Comparison of ENCODE assay signal across 1 cellular context in the genomic region with DNA sequence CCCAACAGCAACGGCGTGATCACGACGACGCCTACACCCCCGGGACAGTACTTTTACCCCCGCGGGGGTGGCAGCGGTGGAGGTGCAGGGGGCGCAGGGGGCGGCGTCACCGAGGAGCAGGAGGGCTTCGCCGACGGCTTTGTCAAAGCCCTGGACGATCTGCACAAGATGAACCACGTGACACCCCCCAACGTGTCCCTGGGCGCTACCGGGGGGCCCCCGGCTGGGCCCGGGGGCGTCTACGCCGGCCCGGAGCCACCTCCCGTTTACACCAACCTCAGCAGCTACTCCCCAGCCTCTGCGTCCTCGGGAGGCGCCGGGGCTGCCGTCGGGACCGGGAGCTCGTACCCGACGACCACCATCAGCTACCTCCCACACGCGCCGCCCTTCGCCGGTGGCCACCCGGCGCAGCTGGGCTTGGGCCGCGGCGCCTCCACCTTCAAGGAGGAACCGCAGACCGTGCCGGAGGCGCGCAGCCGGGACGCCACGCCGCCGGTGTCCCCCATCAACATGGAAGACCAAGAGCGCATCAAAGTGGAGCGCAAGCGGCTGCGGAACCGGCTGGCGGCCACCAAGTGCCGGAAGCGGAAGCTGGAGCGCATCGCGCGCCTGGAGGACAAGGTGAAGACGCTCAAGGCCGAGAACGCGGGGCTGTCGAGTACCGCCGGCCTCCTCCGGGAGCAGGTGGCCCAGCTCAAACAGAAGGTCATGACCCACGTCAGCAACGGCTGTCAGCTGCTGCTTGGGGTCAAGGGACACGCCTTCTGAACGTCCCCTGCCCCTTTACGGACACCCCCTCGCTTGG.
TF ChIP-seq lines count a peak whose summit lies in the region.

No MANE protein-coding gene starts in this region.

TF ChIP-seq in K562, 482 proteins besides CTCF, POLR2A, EP300 and RAD21 (continued from another document and continues in another):
- TF ChIP-seq, protein P1, sequence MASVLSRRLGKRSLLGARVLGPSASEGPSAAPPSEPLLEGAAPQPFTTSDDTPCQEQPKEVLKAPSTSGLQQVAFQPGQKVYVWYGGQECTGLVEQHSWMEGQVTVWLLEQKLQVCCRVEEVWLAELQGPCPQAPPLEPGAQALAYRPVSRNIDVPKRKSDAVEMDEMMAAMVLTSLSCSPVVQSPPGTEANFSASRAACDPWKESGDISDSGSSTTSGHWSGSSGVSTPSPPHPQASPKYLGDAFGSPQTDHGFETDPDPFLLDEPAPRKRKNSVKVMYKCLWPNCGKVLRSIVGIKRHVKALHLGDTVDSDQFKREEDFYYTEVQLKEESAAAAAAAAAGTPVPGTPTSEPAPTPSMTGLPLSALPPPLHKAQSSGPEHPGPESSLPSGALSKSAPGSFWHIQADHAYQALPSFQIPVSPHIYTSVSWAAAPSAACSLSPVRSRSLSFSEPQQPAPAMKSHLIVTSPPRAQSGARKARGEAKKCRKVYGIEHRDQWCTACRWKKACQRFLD (CRISPR knock-in tag; IDR thresholded peaks at IDR 0.05): peak; percentile 51; the same call in 1 of the 2 replicates
- no peak for TF ChIP-seq ZNF217 (CRISPR knock-in tag; IDR thresholded peaks at IDR 0.05)
- TF ChIP-seq RFX5 (IDR thresholded peaks at IDR 0.05; ENCODE audit: low read depth, low read length): no peak
- no peak for TF ChIP-seq GATAD2B (IDR thresholded peaks at IDR 0.05; ENCODE audit: borderline replicate concordance)
- no peak; the same call in 1 of the 2 replicates for TF ChIP-seq ZBTB7A (IDR thresholded peaks at IDR 0.05; ENCODE audit: borderline replicate concordance, control insufficient read depth, low read depth, low read length)
- TF ChIP-seq ZBED1 (IDR thresholded peaks at IDR 0.05): no peak
- peak; percentile 76 for TF ChIP-seq RBFOX2 (IDR thresholded peaks at IDR 0.05; ENCODE audit: low read depth, low read length)
- TF ChIP-seq, protein P2, sequence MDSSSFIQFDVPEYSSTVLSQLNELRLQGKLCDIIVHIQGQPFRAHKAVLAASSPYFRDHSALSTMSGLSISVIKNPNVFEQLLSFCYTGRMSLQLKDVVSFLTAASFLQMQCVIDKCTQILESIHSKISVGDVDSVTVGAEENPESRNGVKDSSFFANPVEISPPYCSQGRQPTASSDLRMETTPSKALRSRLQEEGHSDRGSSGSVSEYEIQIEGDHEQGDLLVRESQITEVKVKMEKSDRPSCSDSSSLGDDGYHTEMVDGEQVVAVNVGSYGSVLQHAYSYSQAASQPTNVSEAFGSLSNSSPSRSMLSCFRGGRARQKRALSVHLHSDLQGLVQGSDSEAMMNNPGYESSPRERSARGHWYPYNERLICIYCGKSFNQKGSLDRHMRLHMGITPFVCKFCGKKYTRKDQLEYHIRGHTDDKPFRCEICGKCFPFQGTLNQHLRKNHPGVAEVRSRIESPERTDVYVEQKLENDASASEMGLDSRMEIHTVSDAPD (CRISPR knock-in tag; IDR thresholded peaks at IDR 0.05): no peak
- no peak for TF ChIP-seq HEY1 (CRISPR knock-in tag; IDR thresholded peaks at IDR 0.05; ENCODE audit: borderline replicate concordance)
- TF ChIP-seq, protein P3, sequence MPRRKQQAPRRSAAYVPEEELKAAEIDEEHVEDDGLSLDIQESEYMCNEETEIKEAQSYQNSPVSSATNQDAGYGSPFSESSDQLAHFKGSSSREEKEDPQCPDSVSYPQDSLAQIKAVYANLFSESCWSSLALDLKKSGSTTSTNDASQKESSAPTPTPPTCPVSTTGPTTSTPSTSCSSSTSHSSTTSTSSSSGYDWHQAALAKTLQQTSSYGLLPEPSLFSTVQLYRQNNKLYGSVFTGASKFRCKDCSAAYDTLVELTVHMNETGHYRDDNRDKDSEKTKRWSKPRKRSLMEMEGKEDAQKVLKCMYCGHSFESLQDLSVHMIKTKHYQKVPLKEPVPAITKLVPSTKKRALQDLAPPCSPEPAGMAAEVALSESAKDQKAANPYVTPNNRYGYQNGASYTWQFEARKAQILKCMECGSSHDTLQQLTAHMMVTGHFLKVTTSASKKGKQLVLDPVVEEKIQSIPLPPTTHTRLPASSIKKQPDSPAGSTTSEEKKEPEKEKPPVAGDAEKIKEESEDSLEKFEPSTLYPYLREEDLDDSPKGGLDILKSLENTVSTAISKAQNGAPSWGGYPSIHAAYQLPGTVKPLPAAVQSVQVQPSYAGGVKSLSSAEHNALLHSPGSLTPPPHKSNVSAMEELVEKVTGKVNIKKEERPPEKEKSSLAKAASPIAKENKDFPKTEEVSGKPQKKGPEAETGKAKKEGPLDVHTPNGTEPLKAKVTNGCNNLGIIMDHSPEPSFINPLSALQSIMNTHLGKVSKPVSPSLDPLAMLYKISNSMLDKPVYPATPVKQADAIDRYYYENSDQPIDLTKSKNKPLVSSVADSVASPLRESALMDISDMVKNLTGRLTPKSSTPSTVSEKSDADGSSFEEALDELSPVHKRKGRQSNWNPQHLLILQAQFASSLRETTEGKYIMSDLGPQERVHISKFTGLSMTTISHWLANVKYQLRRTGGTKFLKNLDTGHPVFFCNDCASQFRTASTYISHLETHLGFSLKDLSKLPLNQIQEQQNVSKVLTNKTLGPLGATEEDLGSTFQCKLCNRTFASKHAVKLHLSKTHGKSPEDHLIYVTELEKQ (CRISPR knock-in tag; IDR thresholded peaks at IDR 0.05): no peak
- TF ChIP-seq, protein P4, sequence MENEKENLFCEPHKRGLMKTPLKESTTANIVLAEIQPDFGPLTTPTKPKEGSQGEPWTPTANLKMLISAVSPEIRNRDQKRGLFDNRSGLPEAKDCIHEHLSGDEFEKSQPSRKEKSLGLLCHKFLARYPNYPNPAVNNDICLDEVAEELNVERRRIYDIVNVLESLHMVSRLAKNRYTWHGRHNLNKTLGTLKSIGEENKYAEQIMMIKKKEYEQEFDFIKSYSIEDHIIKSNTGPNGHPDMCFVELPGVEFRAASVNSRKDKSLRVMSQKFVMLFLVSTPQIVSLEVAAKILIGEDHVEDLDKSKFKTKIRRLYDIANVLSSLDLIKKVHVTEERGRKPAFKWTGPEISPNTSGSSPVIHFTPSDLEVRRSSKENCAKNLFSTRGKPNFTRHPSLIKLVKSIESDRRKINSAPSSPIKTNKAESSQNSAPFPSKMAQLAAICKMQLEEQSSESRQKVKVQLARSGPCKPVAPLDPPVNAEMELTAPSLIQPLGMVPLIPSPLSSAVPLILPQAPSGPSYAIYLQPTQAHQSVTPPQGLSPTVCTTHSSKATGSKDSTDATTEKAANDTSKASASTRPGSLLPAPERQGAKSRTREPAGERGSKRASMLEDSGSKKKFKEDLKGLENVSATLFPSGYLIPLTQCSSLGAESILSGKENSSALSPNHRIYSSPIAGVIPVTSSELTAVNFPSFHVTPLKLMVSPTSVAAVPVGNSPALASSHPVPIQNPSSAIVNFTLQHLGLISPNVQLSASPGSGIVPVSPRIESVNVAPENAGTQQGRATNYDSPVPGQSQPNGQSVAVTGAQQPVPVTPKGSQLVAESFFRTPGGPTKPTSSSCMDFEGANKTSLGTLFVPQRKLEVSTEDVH (IDR thresholded peaks at IDR 0.05; ENCODE audit: low read depth, partially characterized antibody): no peak
- TF ChIP-seq HMGN3 (IDR thresholded peaks at IDR 0.05; ENCODE audit: borderline replicate concordance, extremely low read depth, insufficient read length, low read depth, low read length): no peak
- TF ChIP-seq ZNF239 (CRISPR knock-in tag; IDR thresholded peaks at IDR 0.05): no peak
- TF ChIP-seq, protein P5, sequence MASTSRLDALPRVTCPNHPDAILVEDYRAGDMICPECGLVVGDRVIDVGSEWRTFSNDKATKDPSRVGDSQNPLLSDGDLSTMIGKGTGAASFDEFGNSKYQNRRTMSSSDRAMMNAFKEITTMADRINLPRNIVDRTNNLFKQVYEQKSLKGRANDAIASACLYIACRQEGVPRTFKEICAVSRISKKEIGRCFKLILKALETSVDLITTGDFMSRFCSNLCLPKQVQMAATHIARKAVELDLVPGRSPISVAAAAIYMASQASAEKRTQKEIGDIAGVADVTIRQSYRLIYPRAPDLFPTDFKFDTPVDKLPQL (IDR thresholded peaks at IDR 0.05; ENCODE audit: extremely low read depth, insufficient read length): no peak
- TF ChIP-seq ZNF354B (CRISPR knock-in tag; IDR thresholded peaks at IDR 0.05): no peak
- no peak for TF ChIP-seq ZNF444 (CRISPR knock-in tag; IDR thresholded peaks at IDR 0.05)
- TF ChIP-seq NFIX (CRISPR knock-in tag; IDR thresholded peaks at IDR 0.05; ENCODE audit: low read depth): no peak
- TF ChIP-seq, protein P6, sequence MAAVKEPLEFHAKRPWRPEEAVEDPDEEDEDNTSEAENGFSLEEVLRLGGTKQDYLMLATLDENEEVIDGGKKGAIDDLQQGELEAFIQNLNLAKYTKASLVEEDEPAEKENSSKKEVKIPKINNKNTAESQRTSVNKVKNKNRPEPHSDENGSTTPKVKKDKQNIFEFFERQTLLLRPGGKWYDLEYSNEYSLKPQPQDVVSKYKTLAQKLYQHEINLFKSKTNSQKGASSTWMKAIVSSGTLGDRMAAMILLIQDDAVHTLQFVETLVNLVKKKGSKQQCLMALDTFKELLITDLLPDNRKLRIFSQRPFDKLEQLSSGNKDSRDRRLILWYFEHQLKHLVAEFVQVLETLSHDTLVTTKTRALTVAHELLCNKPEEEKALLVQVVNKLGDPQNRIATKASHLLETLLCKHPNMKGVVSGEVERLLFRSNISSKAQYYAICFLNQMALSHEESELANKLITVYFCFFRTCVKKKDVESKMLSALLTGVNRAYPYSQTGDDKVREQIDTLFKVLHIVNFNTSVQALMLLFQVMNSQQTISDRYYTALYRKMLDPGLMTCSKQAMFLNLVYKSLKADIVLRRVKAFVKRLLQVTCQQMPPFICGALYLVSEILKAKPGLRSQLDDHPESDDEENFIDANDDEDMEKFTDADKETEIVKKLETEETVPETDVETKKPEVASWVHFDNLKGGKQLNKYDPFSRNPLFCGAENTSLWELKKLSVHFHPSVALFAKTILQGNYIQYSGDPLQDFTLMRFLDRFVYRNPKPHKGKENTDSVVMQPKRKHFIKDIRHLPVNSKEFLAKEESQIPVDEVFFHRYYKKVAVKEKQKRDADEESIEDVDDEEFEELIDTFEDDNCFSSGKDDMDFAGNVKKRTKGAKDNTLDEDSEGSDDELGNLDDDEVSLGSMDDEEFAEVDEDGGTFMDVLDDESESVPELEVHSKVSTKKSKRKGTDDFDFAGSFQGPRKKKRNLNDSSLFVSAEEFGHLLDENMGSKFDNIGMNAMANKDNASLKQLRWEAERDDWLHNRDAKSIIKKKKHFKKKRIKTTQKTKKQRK (IDR thresholded peaks at IDR 0.05; ENCODE audit: borderline replicate concordance, low read depth, low read length): no peak
- TF ChIP-seq SMARCE1 (IDR thresholded peaks at IDR 0.05): no peak
- TF ChIP-seq, protein P7, sequence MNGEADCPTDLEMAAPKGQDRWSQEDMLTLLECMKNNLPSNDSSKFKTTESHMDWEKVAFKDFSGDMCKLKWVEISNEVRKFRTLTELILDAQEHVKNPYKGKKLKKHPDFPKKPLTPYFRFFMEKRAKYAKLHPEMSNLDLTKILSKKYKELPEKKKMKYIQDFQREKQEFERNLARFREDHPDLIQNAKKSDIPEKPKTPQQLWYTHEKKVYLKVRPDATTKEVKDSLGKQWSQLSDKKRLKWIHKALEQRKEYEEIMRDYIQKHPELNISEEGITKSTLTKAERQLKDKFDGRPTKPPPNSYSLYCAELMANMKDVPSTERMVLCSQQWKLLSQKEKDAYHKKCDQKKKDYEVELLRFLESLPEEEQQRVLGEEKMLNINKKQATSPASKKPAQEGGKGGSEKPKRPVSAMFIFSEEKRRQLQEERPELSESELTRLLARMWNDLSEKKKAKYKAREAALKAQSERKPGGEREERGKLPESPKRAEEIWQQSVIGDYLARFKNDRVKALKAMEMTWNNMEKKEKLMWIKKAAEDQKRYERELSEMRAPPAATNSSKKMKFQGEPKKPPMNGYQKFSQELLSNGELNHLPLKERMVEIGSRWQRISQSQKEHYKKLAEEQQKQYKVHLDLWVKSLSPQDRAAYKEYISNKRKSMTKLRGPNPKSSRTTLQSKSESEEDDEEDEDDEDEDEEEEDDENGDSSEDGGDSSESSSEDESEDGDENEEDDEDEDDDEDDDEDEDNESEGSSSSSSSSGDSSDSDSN (IDR thresholded peaks at IDR 0.05; ENCODE audit: borderline replicate concordance in 1 of 2, low read depth in 2 of 2, low read length in 2 of 2): peak; percentile 31 to 90; a peak in 2 of 4 replicates
- peak; percentile 88 for TF ChIP-seq RAD51 (IDR thresholded peaks at IDR 0.05; ENCODE audit: borderline replicate concordance, low read depth)
- TF ChIP-seq POLR2H (tag; IDR thresholded peaks at IDR 0.05; ENCODE audit: low read depth): no peak
- TF ChIP-seq ZNF431 (CRISPR knock-in tag; IDR thresholded peaks at IDR 0.05): peak; percentile 78
- TF ChIP-seq ZNF668 (CRISPR knock-in tag; IDR thresholded peaks at IDR 0.05): no peak
- TF ChIP-seq STAG1 (CRISPR knock-in tag; IDR thresholded peaks at IDR 0.05; ENCODE audit: borderline replicate concordance): no peak
- TF ChIP-seq MCM5 (IDR thresholded peaks at IDR 0.05; ENCODE audit: low read depth): no peak
- no peak for TF ChIP-seq RBM25 (IDR thresholded peaks at IDR 0.05; ENCODE audit: low read depth, low read length, severe bottlenecking)
- peak; percentile 51; the same call in 1 of the 2 replicates for TF ChIP-seq ZNF263 (CRISPR knock-in tag; IDR thresholded peaks at IDR 0.05; ENCODE audit: borderline replicate concordance)
- no peak for TF ChIP-seq CBX5 (IDR thresholded peaks at IDR 0.05; ENCODE audit: borderline replicate concordance, low read depth)
- no peak for TF ChIP-seq HMG20A (CRISPR knock-in tag; conservative IDR thresholded peaks at IDR 0.05)
- no peak for TF ChIP-seq HNRNPK (IDR thresholded peaks at IDR 0.05; ENCODE audit: low read depth, low read length, poor library complexity, severe bottlenecking)
- no peak for TF ChIP-seq ZNF696 (CRISPR knock-in tag; conservative IDR thresholded peaks at IDR 0.05)
- TF ChIP-seq ZNF184 (CRISPR knock-in tag; IDR thresholded peaks at IDR 0.05): no peak
- TF ChIP-seq, protein P8, sequence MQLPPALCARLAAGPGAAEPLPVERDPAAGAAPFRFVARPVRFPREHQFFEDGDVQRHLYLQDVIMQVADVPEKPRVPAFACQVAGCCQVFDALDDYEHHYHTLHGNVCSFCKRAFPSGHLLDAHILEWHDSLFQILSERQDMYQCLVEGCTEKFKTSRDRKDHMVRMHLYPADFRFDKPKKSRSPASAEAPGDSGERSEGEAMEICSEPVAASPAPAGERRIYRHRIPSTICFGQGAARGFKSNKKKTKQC (CRISPR knock-in tag; IDR thresholded peaks at IDR 0.05): no peak
- TF ChIP-seq L3MBTL2 (IDR thresholded peaks at IDR 0.05): peak; percentile 94
- no peak for TF ChIP-seq PTRF (tag; IDR thresholded peaks at IDR 0.05)
- no peak for TF ChIP-seq HLTF (IDR thresholded peaks at IDR 0.05)
- TF ChIP-seq ZNF12 (CRISPR knock-in tag; IDR thresholded peaks at IDR 0.05): no peak
- TF ChIP-seq RFX7 (CRISPR knock-in tag; IDR thresholded peaks at IDR 0.05): no peak
- TF ChIP-seq, protein P9, sequence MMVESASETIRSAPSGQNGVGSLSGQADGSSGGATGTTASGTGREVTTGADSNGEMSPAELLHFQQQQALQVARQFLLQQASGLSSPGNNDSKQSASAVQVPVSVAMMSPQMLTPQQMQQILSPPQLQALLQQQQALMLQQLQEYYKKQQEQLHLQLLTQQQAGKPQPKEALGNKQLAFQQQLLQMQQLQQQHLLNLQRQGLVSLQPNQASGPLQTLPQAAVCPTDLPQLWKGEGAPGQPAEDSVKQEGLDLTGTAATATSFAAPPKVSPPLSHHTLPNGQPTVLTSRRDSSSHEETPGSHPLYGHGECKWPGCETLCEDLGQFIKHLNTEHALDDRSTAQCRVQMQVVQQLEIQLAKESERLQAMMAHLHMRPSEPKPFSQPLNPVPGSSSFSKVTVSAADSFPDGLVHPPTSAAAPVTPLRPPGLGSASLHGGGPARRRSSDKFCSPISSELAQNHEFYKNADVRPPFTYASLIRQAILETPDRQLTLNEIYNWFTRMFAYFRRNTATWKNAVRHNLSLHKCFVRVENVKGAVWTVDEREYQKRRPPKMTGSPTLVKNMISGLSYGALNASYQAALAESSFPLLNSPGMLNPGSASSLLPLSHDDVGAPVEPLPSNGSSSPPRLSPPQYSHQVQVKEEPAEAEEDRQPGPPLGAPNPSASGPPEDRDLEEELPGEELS (CRISPR knock-in tag; IDR thresholded peaks at IDR 0.05; ENCODE audit: borderline replicate concordance): no peak; the same call in 1 of the 2 replicates
- TF ChIP-seq MECOM (CRISPR knock-in tag; IDR thresholded peaks at IDR 0.05): no peak
- no peak for TF ChIP-seq TRIM24 (IDR thresholded peaks at IDR 0.05)
